24 cellular contexts compared by ENCODE assay signal in genomic region chr1:24036080-24036479, GRCh38.
"Had no signal": no experiment of that assay in that cellular context is flagged by ENCODE, and none has a peak within 500 bp of the region (broad histone marks: within the 10 kb centered on the region; RNA-seq: fewer than 3 reads in every experiment).

No MANE protein-coding gene starts in this region.

- H3K4me3 Mint-ChIP-seq: mesothelial cell of epicardium; naive thymus-derived CD4-positive, alpha-beta T cell; nephron; stimulated activated memory B cell treated with anti-CD40 and anti-IgM and Interleukin-4, amounts not matched to agents 10 μg/mL and 1 μg/mL and 100 μg/mL, for 72 hours had no signal

- H3K36me3 Mint-ChIP-seq: mesothelial cell of epicardium; naive thymus-derived CD4-positive, alpha-beta T cell; stimulated activated memory B cell treated with anti-CD40 and anti-IgM and Interleukin-4, amounts not matched to agents 10 μg/mL and 1 μg/mL and 100 μg/mL, for 72 hours had no signal

- H3K27ac Mint-ChIP-seq: mesothelial cell of epicardium; naive thymus-derived CD4-positive, alpha-beta T cell; nephron; stimulated activated memory B cell treated with anti-CD40 and anti-IgM and Interleukin-4, amounts not matched to agents 10 μg/mL and 1 μg/mL and 100 μg/mL, for 72 hours had no signal

- H3K4me1 Mint-ChIP-seq: mesothelial cell of epicardium; nephron; stimulated activated memory B cell treated with anti-CD40 and anti-IgM and Interleukin-4, amounts not matched to agents 10 μg/mL and 1 μg/mL and 100 μg/mL, for 72 hours had no signal

- DNase-seq: cerebellar nuclear complex; cortex of kidney; gastrocnemius medialis; head of caudate nucleus; left ventricle myocardium superior; lower lobe of right lung; mucosa of descending colon; naive thymus-derived CD4-positive, alpha-beta T cell; nucleus accumbens; ovary; posterior cingulate gyrus; spleen; stimulated activated CD4-positive, alpha-beta T cell treated with anti-CD3 and anti-CD28 coated beads, Interleukin-4, amount 100 ng/mL, for 4 hours; stimulated activated naive CD8-positive, alpha-beta T cell treated with anti-CD3 and anti-CD28 coated beads, Interleukin-15, Interleukin-2, amounts not matched to agents 100 U/mL and 50 U/mL, for 24 hours; substantia nigra; testis; upper lobe of left lung; uterus had no signal

- H3K27ac ChIP-seq: gastrocnemius medialis, lower lobe of right lung, ovary, skin epidermis, spleen, testis, upper lobe of left lung, uterus had no signal

- ATAC-seq: gastrocnemius medialis; left ventricle myocardium superior; lower lobe of right lung; mucosa of descending colon; naive thymus-derived CD4-positive, alpha-beta T cell; stimulated activated memory B cell treated with anti-CD40 and anti-IgM and Interleukin-4, amounts not matched to agents 10 μg/mL and 1 μg/mL and 100 μg/mL, for 72 hours; stimulated activated naive CD8-positive, alpha-beta T cell treated with anti-CD3 and anti-CD28 coated beads, Interleukin-15, Interleukin-2, amounts not matched to agents 100 U/mL and 50 U/mL, for 24 hours had no signal

- FAIRE-seq: keratinocyte had no signal

- H3K4me1 ChIP-seq: gastrocnemius medialis, lower lobe of right lung, spleen, testis, upper lobe of left lung, uterus had no signal

- H3K9me3 ChIP-seq: gastrocnemius medialis, lower lobe of right lung, mucosa of descending colon, ovary, spleen, testis, tibial nerve, upper lobe of left lung, uterus had no signal

- H3K27me3 Mint-ChIP-seq: stimulated activated memory B cell treated with anti-CD40 and anti-IgM and Interleukin-4, amounts not matched to agents 10 μg/mL and 1 μg/mL and 100 μg/mL, for 72 hours had no signal

- H3K27me3 ChIP-seq: gastrocnemius medialis, ovary, testis, tibial nerve, upper lobe of left lung, uterus had no signal

- H3K9me3 Mint-ChIP-seq: mesothelial cell of epicardium; stimulated activated memory B cell treated with anti-CD40 and anti-IgM and Interleukin-4, amounts not matched to agents 10 μg/mL and 1 μg/mL and 100 μg/mL, for 72 hours had no signal

- H3K36me3 ChIP-seq: gastrocnemius medialis, lower lobe of right lung, ovary, spleen, tibial nerve, upper lobe of left lung, uterus had no signal

- H3K4me3 ChIP-seq: gastrocnemius medialis, lower lobe of right lung, mucosa of descending colon, ovary, skin epidermis, spleen, testis, tibial nerve, upper lobe of left lung, uterus had no signal
